Comparison of ENCODE assay signal across 14 cellular contexts in the genomic region with DNA sequence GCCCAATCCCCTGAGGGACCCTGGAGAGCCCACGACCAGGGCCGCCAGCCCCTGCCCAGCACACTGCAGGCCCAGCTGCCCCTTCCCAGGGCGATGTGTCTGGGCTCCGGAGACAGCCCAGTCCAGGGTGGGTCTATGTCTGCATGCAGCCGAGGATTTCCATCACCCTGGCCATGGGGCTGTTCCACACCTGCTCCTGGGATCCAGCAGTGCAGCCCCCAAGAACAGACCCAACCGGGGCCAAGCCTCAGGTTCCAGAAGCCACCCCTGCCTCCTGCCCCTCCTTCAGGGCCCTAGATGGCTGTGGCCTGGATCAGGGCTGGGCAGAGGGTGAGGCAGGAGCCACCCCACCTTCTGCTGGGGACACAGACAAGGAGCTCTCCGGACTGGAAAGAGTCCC. TPM values are rescaled to one million over a fixed set of nuclear protein-coding genes. Genes with fewer than 3 reads are reported as not detected.
DNase-seq lines count a peak whose midpoint lies in the region; ATAC-seq and TF ChIP-seq lines count a peak whose summit lies in the region.
"Had no signal": no experiment of that assay in that cellular context is flagged by ENCODE, and none has a peak within 500 bp of the region (broad histone marks: within the 10 kb centered on the region; RNA-seq: fewer than 3 reads in every experiment).

No MANE protein-coding gene starts in this region.

- TF ChIP-seq CTCF in heart left ventricle (IDR thresholded peaks at IDR 0.05) (no peak), HFFc6 (IDR thresholded peaks at IDR 0.05) (no peak), dorsolateral prefrontal cortex (IDR thresholded peaks at IDR 0.05 in 54 of 56, conservative IDR thresholded peaks at IDR 0.05 in 2 of 56; ENCODE audit: low read depth in 1 of 56, partially characterized antibody in 56 of 56) (no peak)

- intact Hi-C loops in heart left ventricle (cut with DNase I): no loop called here
- intact Hi-C loops in cardiac septum (cut with DNase I): no loop called here
- intact Hi-C loops in dorsolateral prefrontal cortex (cut with DNase I): no loop called here

- H3K27ac ChIP-seq in heart left ventricle (peak overlapping the region in 1 of 12 donors; percentile 19), dorsolateral prefrontal cortex (no peak overlapping the region)
- H3K27ac ChIP-seq: A549, GM23248, HL-60 had no signal

- no peak for ATAC-seq in heart left ventricle
- ATAC-seq in GM18873 (IDR thresholded peaks at IDR 0.05; ENCODE audit: low FRiP score, unreplicated experiment): no peak
- ATAC-seq: HCT116 had no signal

- peak overlapping the region; percentile 74; the same call in 1 of the 2 replicates for H3K4me3 Mint-ChIP-seq in HFFc6
- H3K4me3 Mint-ChIP-seq: CD4-positive, CD25-positive, alpha-beta regulatory T cell had no signal

- peaks cover 0 to 34% (median 15%) of the 10 kb centered on the region in 12 donors for H3K4me1 ChIP-seq in heart left ventricle
- no peaks in the 10 kb centered on the region for H3K4me1 ChIP-seq in endocrine pancreas (ENCODE audit: control insufficient read depth, insufficient read depth, low read length)
- H3K4me1 ChIP-seq: A549 had no signal

- no peak overlapping the region for H3K27ac Mint-ChIP-seq in HFFc6
- H3K27ac Mint-ChIP-seq: CD4-positive, CD25-positive, alpha-beta regulatory T cell had no signal

- no peak for TF ChIP-seq POLR2A in heart left ventricle (IDR thresholded peaks at IDR 0.05)

- DNase-seq in heart left ventricle (peak in 3 of 5 donors; percentile 22 to 53 (median 31)), cardiac septum (ENCODE audit: low spot score) (no peak), HFFc6 (no peak), EL (no peak), dorsolateral prefrontal cortex (no peak)
- DNase-seq: CD4-positive, CD25-positive, alpha-beta regulatory T cell; DMS53; GM23248 had no signal

- H3K4me3 ChIP-seq in heart left ventricle (no peak overlapping the region), endocrine pancreas (ENCODE audit: control insufficient read depth, insufficient read depth, low read length) (no peak overlapping the region), dorsolateral prefrontal cortex (no peak overlapping the region)
- H3K4me3 ChIP-seq: A549 had no signal

- no peaks in the 10 kb centered on the region for H3K9me3 ChIP-seq in heart left ventricle
- H3K9me3 ChIP-seq in endocrine pancreas (ENCODE audit: control insufficient read depth, low read length): no peaks in the 10 kb centered on the region
- H3K9me3 ChIP-seq: A549 had no signal

- no peaks in the 10 kb centered on the region for H3K36me3 Mint-ChIP-seq in HFFc6 (ENCODE audit: low read depth)
- H3K36me3 Mint-ChIP-seq: CD4-positive, CD25-positive, alpha-beta regulatory T cell had no signal

- peak overlapping the region; percentile 41 for H3K9ac ChIP-seq in endocrine pancreas (ENCODE audit: control insufficient read depth, insufficient read depth, low read length)
- H3K9ac ChIP-seq: GM23248 had no signal

- WGBS in heart left ventricle, 4 donors: 61 to 68% (median 66%) methylated on average over 3 to 7 of the region's 7 CpGs

- H3K27me3 Mint-ChIP-seq in HFFc6 (ENCODE audit: insufficient read depth): peaks cover 23% of the 10 kb centered on the region

- H3K36me3 ChIP-seq in heart left ventricle: peaks cover 0 to 19% (median 0%) of the 10 kb centered on the region in 9 donors
- H3K36me3 ChIP-seq in endocrine pancreas (ENCODE audit: control insufficient read depth, insufficient read depth, low read length): no peaks in the 10 kb centered on the region

- H3K4me1 Mint-ChIP-seq in HFFc6 (ENCODE audit: low read depth): peaks cover 7% of the 10 kb centered on the region
- H3K4me1 Mint-ChIP-seq: CD4-positive, CD25-positive, alpha-beta regulatory T cell had no signal

- no peaks in the 10 kb centered on the region for H3K9me3 Mint-ChIP-seq in HFFc6
- H3K9me3 Mint-ChIP-seq: CD4-positive, CD25-positive, alpha-beta regulatory T cell had no signal

- H3K27me3 ChIP-seq in heart left ventricle: peaks cover 0 to 14% (median 0%) of the 10 kb centered on the region in 9 donors
- no peaks in the 10 kb centered on the region for H3K27me3 ChIP-seq in endocrine pancreas (ENCODE audit: control insufficient read depth, insufficient read depth, low read length)
- H3K27me3 ChIP-seq in dorsolateral prefrontal cortex: peaks cover 0 to 2% (median 0%) of the 10 kb centered on the region in 45 donors

RNA-seq across cellular contexts. Expression of gene C14orf180, which starts 11.5 kb away (rescaled TPM):
- 100 to 1,000 TPM in 2 of 9 donors, 10 to 100 TPM in 7; 25.5 to 170 (median 75.3) TPM for total RNA-seq in heart left ventricle
- 100 to 1,000 TPM in 1 of 2 donors, 10 to 100 TPM in 1; 11.1 to 121 TPM for polyA plus RNA-seq in heart left ventricle
- 67.8 TPM for total RNA-seq in cardiac septum
- not detected for total RNA-seq in HFFc6 (2021; fragmentation: NEBNext Ultra II Directional; extraction: Animal tissue kit (Norgen Biotek cat#: 25700))
- under 1 TPM in 4 of 120 experiments, not detected in 116; 0.24 to 0.41 (median 0.36) TPM for total RNA-seq in dorsolateral prefrontal cortex
- total RNA-seq: CD4-positive, CD25-positive, alpha-beta regulatory T cell; GM23248 had no signal
- polyA plus RNA-seq: A549; BJ; CD4-positive, CD25-positive, alpha-beta regulatory T cell; GM23248 had no signal

RNA-seq across cellular contexts. Expression of gene TMEM179, which starts 13.5 kb away (rescaled TPM):
- total RNA-seq in heart left ventricle: 1 to 10 TPM in 1 of 9 donors, under 1 TPM in 4, not detected in 4; 0.25 to 1.1 (median 0.40) TPM
- polyA plus RNA-seq in heart left ventricle: under 1 TPM; 0.15 to 0.61 TPM
- 0.89 TPM for total RNA-seq in cardiac septum
- not detected for total RNA-seq in HFFc6 (2021; fragmentation: NEBNext Ultra II Directional; extraction: Animal tissue kit (Norgen Biotek cat#: 25700))
- total RNA-seq in dorsolateral prefrontal cortex: 100 to 1,000 TPM in 32 of 120 experiments, 10 to 100 TPM in 88; 45.0 to 133 (median 88.7) TPM
- total RNA-seq: CD4-positive, CD25-positive, alpha-beta regulatory T cell; GM23248 had no signal
- polyA plus RNA-seq: CD4-positive, CD25-positive, alpha-beta regulatory T cell; GM23248 had no signal

Comparison
In these comparisons a context has a peak if more than half of its experiments do, and no peak if none do; other contexts are left out.
1. DNase-seq: peak in heart left ventricle (3 of 5); none in cardiac septum (single experiment), HFFc6 (single experiment), EL (single experiment) and dorsolateral prefrontal cortex (0 of 10).
2. RNA of gene C14orf180, which starts 11.5 kb away (total RNA-seq): 25.5 to 170 TPM in heart left ventricle and 67.8 TPM in cardiac septum (single experiment); not detected in HFFc6 and 0.24 to 0.41 TPM in dorsolateral prefrontal cortex; every median in the first group is over 10 times any median in the second.
3. RNA of gene TMEM179, which starts 13.5 kb away (total RNA-seq): 45.0 to 133 TPM in dorsolateral prefrontal cortex; 0.89 TPM in cardiac septum (single experiment), 0.25 to 1.1 TPM in heart left ventricle and not detected in HFFc6; every median in the first group is over 10 times any median in the second.